Comparison of ENCODE assay signal across 14 cellular contexts in genomic region chr7:42964849-42965805, GRCh38. TPM values are rescaled to one million over a fixed set of nuclear protein-coding genes. Genes with fewer than 3 reads are reported as not detected.
DNase-seq lines count a peak whose midpoint lies in the region; ATAC-seq and TF ChIP-seq lines count a peak whose summit lies in the region.
"Had no signal": no experiment of that assay in that cellular context is flagged by ENCODE, and none has a peak within 500 bp of the region (broad histone marks: within the 10 kb centered on the region; RNA-seq: fewer than 3 reads in every experiment).

No MANE protein-coding gene starts in this region.

- H3K4me3 Mint-ChIP-seq in MCF 10A (ENCODE audit: unreplicated experiment): no peak overlapping the region
- no peak overlapping the region for H3K4me3 Mint-ChIP-seq in activated T-helper 1 cell treated with anti-CD3 and anti-CD28 coated beads, Interleukin-12 subunit alpha, Interleukin-12 subunit beta, Interleukin-2, Interleukin-4 antibody, amounts not matched to agents 30 ng/mL and 10 ng/mL and 1 ng/mL, durations not matched to agents 14 hours and 24 hours and 36 hours
- H3K4me3 Mint-ChIP-seq: activated T-cell treated with anti-CD3 and anti-CD28 coated beads, Interleukin-2, amount 50 U/mL, for 24 hours had no signal

- no peaks in the 10 kb centered on the region for H3K36me3 ChIP-seq in breast epithelium
- no peaks in the 10 kb centered on the region for H3K36me3 ChIP-seq in left ventricle myocardium inferior
- H3K36me3 ChIP-seq in stomach: no peaks in the 10 kb centered on the region
- H3K36me3 ChIP-seq: ascending aorta, pancreas, tibial nerve had no signal

- H3K9me3 ChIP-seq in breast epithelium (no peaks in the 10 kb centered on the region), left ventricle myocardium inferior (replicated peaks) (no peaks in the 10 kb centered on the region), stomach (no peaks in the 10 kb centered on the region)
- H3K9me3 ChIP-seq: ascending aorta, pancreas, tibial nerve had no signal

- CTCF ChIA-PET in MCF 10A (lab: Yijun Ruan, JAX): interaction anchor here (0.5 to 2.1 kb wide), 2 partner anchors 24 to 1043 kb away, joined by 3 to 6 read pairs; no protein-coding TSS in a partner anchor

- DNase-seq in MCF 10A (ENCODE audit: unreplicated experiment) (peak; percentile 55), breast epithelium (ENCODE audit: low spot score in 2 of 2) (no peak), left ventricle myocardium inferior (peak; percentile 22), stomach (no peak), GM03348 (ENCODE audit: low spot score) (no peak)
- no peak for DNase-seq in activated T-helper 1 cell treated with anti-CD3 and anti-CD28 coated beads, Interleukin-12 subunit alpha, Interleukin-12 subunit beta, Interleukin-2, Interleukin-4 antibody, amounts not matched to agents 30 ng/mL and 10 ng/mL and 1 ng/mL, durations not matched to agents 14 hours and 24 hours and 36 hours (ENCODE audit: low spot score)
- DNase-seq: activated T-cell treated with anti-CD3 and anti-CD28 coated beads, Interleukin-2, amount 50 U/mL, for 24 hours; NCI-H2171 treated with DMSO at 0.1 percent for 48 hours; pancreas; stimulated activated CD4-positive, alpha-beta T cell treated with anti-CD3 and anti-CD28 coated beads, Interleukin-15, amount 100 ng/mL, for 24 hours had no signal

- TF ChIP-seq CTCF in MCF 10A (IDR thresholded peaks at IDR 0.05; ENCODE audit: unreplicated experiment) (no peak), breast epithelium (IDR thresholded peaks at IDR 0.05) (no peak), left ventricle myocardium inferior (IDR thresholded peaks at IDR 0.05; ENCODE audit: borderline replicate concordance) (no peak), stomach (IDR thresholded peaks at IDR 0.05) (no peak)

- H3K36me3 Mint-ChIP-seq in MCF 10A (ENCODE audit: insufficient read depth, unreplicated experiment): no peaks in the 10 kb centered on the region
- no peaks in the 10 kb centered on the region for H3K36me3 Mint-ChIP-seq in activated T-helper 1 cell treated with anti-CD3 and anti-CD28 coated beads, Interleukin-12 subunit alpha, Interleukin-12 subunit beta, Interleukin-2, Interleukin-4 antibody, amounts not matched to agents 30 ng/mL and 10 ng/mL and 1 ng/mL, durations not matched to agents 14 hours and 24 hours and 36 hours (ENCODE audit: low read depth)

- 45 to 57% (median 55%) methylated on average over 6 of the region's 6 CpGs for WGBS in stomach, 5 donors

- peak; percentile 50 for TF ChIP-seq EP300 in stomach (IDR thresholded peaks at IDR 0.05)

- intact Hi-C loops in MCF 10A (cut with micrococcal nuclease) (no loop called here), breast epithelium (cut with DNase I; ENCODE audit: low total_unique reads) (no loop called here), left ventricle myocardium inferior (cut with micrococcal nuclease) (no loop called here), stomach (cut with DNase I; ENCODE audit: low total_unique reads) (no loop called here)
- intact Hi-C loops in activated T-helper 1 cell treated with anti-CD3 and anti-CD28 coated beads, Interleukin-12 subunit alpha, Interleukin-12 subunit beta, Interleukin-2, Interleukin-4 antibody, amounts not matched to agents 30 ng/mL and 10 ng/mL and 1 ng/mL, durations not matched to agents 14 hours and 24 hours and 36 hours (cut with micrococcal nuclease): loop anchor here (2.0 to 5.0 kb wide), 2 partner anchors 24 to 112 kb away; no protein-coding TSS in a partner anchor

- H3K27me3 ChIP-seq in breast epithelium (no peaks in the 10 kb centered on the region), left ventricle myocardium inferior (ENCODE audit: low read depth) (no peaks in the 10 kb centered on the region), stomach (no peaks in the 10 kb centered on the region)
- H3K27me3 ChIP-seq: ascending aorta, pancreas, tibial nerve had no signal

- H3K4me1 ChIP-seq in breast epithelium (no peaks in the 10 kb centered on the region), left ventricle myocardium inferior (peaks cover 15% of the 10 kb centered on the region), stomach (no peaks in the 10 kb centered on the region)
- H3K4me1 ChIP-seq: ascending aorta, pancreas, tibial nerve had no signal

- POLR2A ChIA-PET in MCF 10A (lab: Yijun Ruan, JAX): interaction anchor here (1.6 kb wide), 1 partner anchor 32 kb away, joined by 4 read pairs; no protein-coding TSS in a partner anchor

- peaks cover 22% of the 10 kb centered on the region for H3K4me1 Mint-ChIP-seq in MCF 10A (ENCODE audit: insufficient read depth, unreplicated experiment)
- peaks cover 12% of the 10 kb centered on the region for H3K4me1 Mint-ChIP-seq in activated T-helper 1 cell treated with anti-CD3 and anti-CD28 coated beads, Interleukin-12 subunit alpha, Interleukin-12 subunit beta, Interleukin-2, Interleukin-4 antibody, amounts not matched to agents 30 ng/mL and 10 ng/mL and 1 ng/mL, durations not matched to agents 14 hours and 24 hours and 36 hours (ENCODE audit: low read depth)

- no peaks in the 10 kb centered on the region for H3K9me3 Mint-ChIP-seq in MCF 10A (ENCODE audit: unreplicated experiment)
- no peaks in the 10 kb centered on the region for H3K9me3 Mint-ChIP-seq in activated T-helper 1 cell treated with anti-CD3 and anti-CD28 coated beads, Interleukin-12 subunit alpha, Interleukin-12 subunit beta, Interleukin-2, Interleukin-4 antibody, amounts not matched to agents 30 ng/mL and 10 ng/mL and 1 ng/mL, durations not matched to agents 14 hours and 24 hours and 36 hours
- H3K9me3 Mint-ChIP-seq: activated T-cell treated with anti-CD3 and anti-CD28 coated beads, Interleukin-2, amount 50 U/mL, for 24 hours had no signal

- H3K27ac Mint-ChIP-seq in MCF 10A (ENCODE audit: low read depth, unreplicated experiment): peak overlapping the region; percentile 18
- H3K27ac Mint-ChIP-seq in activated T-helper 1 cell treated with anti-CD3 and anti-CD28 coated beads, Interleukin-12 subunit alpha, Interleukin-12 subunit beta, Interleukin-2, Interleukin-4 antibody, amounts not matched to agents 30 ng/mL and 10 ng/mL and 1 ng/mL, durations not matched to agents 14 hours and 24 hours and 36 hours: peak overlapping the region; percentile 16
- H3K27ac Mint-ChIP-seq: activated T-cell treated with anti-CD3 and anti-CD28 coated beads, Interleukin-2, amount 50 U/mL, for 24 hours had no signal

- no peak for ATAC-seq in GM19328 (IDR thresholded peaks at IDR 0.05; ENCODE audit: unreplicated experiment)
- no peak for ATAC-seq in GM21825 (IDR thresholded peaks at IDR 0.05; ENCODE audit: unreplicated experiment)
- ATAC-seq: pancreas had no signal

- H3K4me3 ChIP-seq in breast epithelium (no peak overlapping the region), left ventricle myocardium inferior (no peak overlapping the region), stomach (no peak overlapping the region)
- H3K4me3 ChIP-seq: ascending aorta, pancreas, tibial nerve had no signal

- no peaks in the 10 kb centered on the region for H3K27me3 Mint-ChIP-seq in MCF 10A (ENCODE audit: insufficient read depth, unreplicated experiment)
- no peaks in the 10 kb centered on the region for H3K27me3 Mint-ChIP-seq in activated T-helper 1 cell treated with anti-CD3 and anti-CD28 coated beads, Interleukin-12 subunit alpha, Interleukin-12 subunit beta, Interleukin-2, Interleukin-4 antibody, amounts not matched to agents 30 ng/mL and 10 ng/mL and 1 ng/mL, durations not matched to agents 14 hours and 24 hours and 36 hours (ENCODE audit: insufficient read depth)

- no TSS peak for BruUV-seq in MCF 10A (replicated peaks; lab: Mats Ljungman, UMichigan)

- TF ChIP-seq POLR2A in breast epithelium (IDR thresholded peaks at IDR 0.05) (no peak), stomach (IDR thresholded peaks at IDR 0.05) (no peak)

- H3K27ac ChIP-seq in breast epithelium (no peak overlapping the region), left ventricle myocardium inferior (replicated peaks) (peak overlapping the region; percentile 79), stomach (no peak overlapping the region)
- H3K27ac ChIP-seq: ascending aorta, pancreas, tibial nerve had no signal

RNA-seq across cellular contexts. Expression of gene MRPL32, which starts 33.0 kb away (rescaled TPM):
- total RNA-seq in MCF 10A (2022) (69.8 and 82.0 TPM in 2 replicates), breast epithelium (10 to 100 TPM; 49.0 to 57.7 (median 51.1) TPM), left ventricle myocardium inferior (65.5 TPM), stomach (100 to 1,000 TPM in 1 of 5 donors, 10 to 100 TPM in 4; 15.9 to 158 (median 58.6) TPM)
- total RNA-seq in activated T-helper 1 cell treated with anti-CD3 and anti-CD28 coated beads, Interleukin-12 subunit alpha, Interleukin-12 subunit beta, Interleukin-2, Interleukin-4 antibody, amounts not matched to agents 30 ng/mL and 10 ng/mL and 1 ng/mL, durations not matched to agents 14 hours and 24 hours and 36 hours: 81.5 and 82.0 TPM in 2 replicates
- 10 to 100 TPM; 60.5 to 76.8 (median 76.8) TPM for polyA plus RNA-seq in stomach

RNA-seq across cellular contexts. Expression of gene PSMA2, which starts 33.2 kb away (rescaled TPM):
- total RNA-seq in MCF 10A (2022) (65.5 and 73.8 TPM in 2 replicates), breast epithelium (10 to 100 TPM; 52.1 to 69.9 (median 60.2) TPM), left ventricle myocardium inferior (77.7 TPM), stomach (100 to 1,000 TPM in 2 of 5 donors, 10 to 100 TPM in 2, 1 to 10 TPM in 1; 9.4 to 278 (median 65.4) TPM)
- 187 and 194 TPM in 2 replicates for total RNA-seq in activated T-helper 1 cell treated with anti-CD3 and anti-CD28 coated beads, Interleukin-12 subunit alpha, Interleukin-12 subunit beta, Interleukin-2, Interleukin-4 antibody, amounts not matched to agents 30 ng/mL and 10 ng/mL and 1 ng/mL, durations not matched to agents 14 hours and 24 hours and 36 hours
- polyA plus RNA-seq in stomach: 100 to 1,000 TPM; 143 to 152 (median 145) TPM

RNA-seq across cellular contexts. Expression of gene C7orf25, which starts 53.3 kb away (rescaled TPM):
- total RNA-seq in MCF 10A (2022) (4.4 and 5.4 TPM in 2 replicates), breast epithelium (10 to 100 TPM; 10.9 to 13.6 (median 11.8) TPM), left ventricle myocardium inferior (4.9 TPM), stomach (10 to 100 TPM in 1 of 5 donors, 1 to 10 TPM in 2, under 1 TPM in 1, not detected in 1; 0.58 to 31.7 (median 5.0) TPM)
- total RNA-seq in activated T-helper 1 cell treated with anti-CD3 and anti-CD28 coated beads, Interleukin-12 subunit alpha, Interleukin-12 subunit beta, Interleukin-2, Interleukin-4 antibody, amounts not matched to agents 30 ng/mL and 10 ng/mL and 1 ng/mL, durations not matched to agents 14 hours and 24 hours and 36 hours: 5.7 and 6.1 TPM in 2 replicates
- 1 to 10 TPM; 2.0 to 4.5 (median 2.3) TPM for polyA plus RNA-seq in stomach

Comparison
In these comparisons a context has a peak if more than half of its experiments do, and no peak if none do; other contexts are left out.
1. DNase-seq: peak in MCF 10A (single experiment) and left ventricle myocardium inferior (single experiment); none in breast epithelium (0 of 2), activated T-helper 1 cell treated with anti-CD3 and anti-CD28 coated beads, Interleukin-12 subunit alpha, Interleukin-12 subunit beta, Interleukin-2, Interleukin-4 antibody, amounts not matched to agents 30 ng/mL and 10 ng/mL and 1 ng/mL, durations not matched to agents 14 hours and 24 hours and 36 hours (single experiment), stomach (single experiment) and GM03348 (single experiment).